8 cellular contexts compared by ENCODE assay signal in the genomic region with DNA sequence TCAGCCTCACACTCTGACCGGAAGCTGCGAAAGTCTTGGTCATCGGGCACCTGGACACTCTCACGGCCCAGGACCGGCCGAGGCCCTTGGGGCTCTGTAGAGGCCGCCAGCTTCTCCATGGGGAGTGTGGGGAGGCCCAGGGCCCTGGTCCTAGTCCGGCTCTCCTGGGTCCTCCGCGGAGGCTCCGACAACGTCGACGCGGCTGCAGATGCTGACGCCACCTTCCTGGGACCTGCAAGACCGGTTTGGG. TPM values are rescaled to one million over a fixed set of nuclear protein-coding genes. Genes with fewer than 3 reads are reported as not detected.
A peak's percentile ranks its signal among the peaks of the same experiment; 100 is the strongest.
DNase-seq lines count a peak whose midpoint lies in the region.

No MANE protein-coding gene starts in this region.

- peaks cover 15% of the 10 kb centered on the region for H3K4me1 Mint-ChIP-seq in activated CD4-positive, alpha-beta memory T cell treated with anti-CD3 and anti-CD28 coated beads, Interleukin-2, amount 10 ng/mL, durations not matched to agents 7 days and 5 days

- CTCF ChIA-PET in activated CD4-positive, alpha-beta memory T cell treated with anti-CD3 and anti-CD28 coated beads, Interleukin-2, amount 10 ng/mL, durations not matched to agents 7 days and 5 days (lab: Charles Lee): interaction anchor here (3.4 kb wide), 1 partner anchor 32 kb away, joined by 12 read pairs; the partner anchor contains the start of gene ATG16L2

- POLR2A ChIA-PET in activated CD4-positive, alpha-beta memory T cell treated with anti-CD3 and anti-CD28 coated beads, Interleukin-2, amount 10 ng/mL, durations not matched to agents 7 days and 5 days (lab: Charles Lee): interaction anchor here (1.2 to 1.5 kb wide), 2 partner anchors 10 to 43 kb away, joined by 3 to 5 read pairs; no protein-coding TSS in a partner anchor

- H3K4me3 Mint-ChIP-seq in activated CD4-positive, alpha-beta memory T cell treated with anti-CD3 and anti-CD28 coated beads, Interleukin-2, amount 10 ng/mL, durations not matched to agents 7 days and 5 days: peak overlapping the region; percentile 64

- H3K27ac Mint-ChIP-seq in activated CD4-positive, alpha-beta memory T cell treated with anti-CD3 and anti-CD28 coated beads, Interleukin-2, amount 10 ng/mL, durations not matched to agents 7 days and 5 days: no peak overlapping the region

- H3K36me3 Mint-ChIP-seq in activated CD4-positive, alpha-beta memory T cell treated with anti-CD3 and anti-CD28 coated beads, Interleukin-2, amount 10 ng/mL, durations not matched to agents 7 days and 5 days (ENCODE audit: low read depth): no peaks in the 10 kb centered on the region

- H3K27me3 ChIP-seq in iPS-20b (ENCODE audit: insufficient read depth, low read length) (peaks cover 23% of the 10 kb centered on the region), stomach smooth muscle (ENCODE audit: control insufficient read depth in 1 of 2, insufficient read depth in 2 of 2, low read length in 2 of 2) (no peaks in the 10 kb centered on the region), MG63 (no peaks in the 10 kb centered on the region)

- H3K9ac ChIP-seq in iPS-20b (ENCODE audit: low read depth, low read length): peak overlapping the region; percentile 24; the same call in 1 of the 2 replicates
- peak overlapping the region; percentile 53 to 60 for H3K9ac ChIP-seq in stomach smooth muscle (ENCODE audit: low read length in 2 of 2)

- no peaks in the 10 kb centered on the region for H3K9me3 ChIP-seq in iPS-20b (ENCODE audit: insufficient read depth, low read depth, low read length)
- H3K9me3 ChIP-seq in stomach smooth muscle (ENCODE audit: control insufficient read depth in 2 of 2, low read length in 2 of 2): no peaks in the 10 kb centered on the region
- no peaks in the 10 kb centered on the region for H3K9me3 ChIP-seq in MG63

- peak overlapping the region; percentile 72 for H3K4me3 ChIP-seq in iPS-20b (ENCODE audit: low read length)
- peak overlapping the region; percentile 43 to 75 for H3K4me3 ChIP-seq in stomach smooth muscle (ENCODE audit: low read length in 2 of 2)
- H3K4me3 ChIP-seq in MG63: no peak overlapping the region

- peaks cover 6% of the 10 kb centered on the region; the same call in 1 of the 2 replicates for H3K4me1 ChIP-seq in iPS-20b (ENCODE audit: insufficient read depth, low read length)
- peaks cover 22% of the 10 kb centered on the region for H3K4me1 ChIP-seq in stomach smooth muscle (ENCODE audit: control insufficient read depth, insufficient read depth, low read length)

- no peaks in the 10 kb centered on the region for H3K9me3 Mint-ChIP-seq in activated CD4-positive, alpha-beta memory T cell treated with anti-CD3 and anti-CD28 coated beads, Interleukin-2, amount 10 ng/mL, durations not matched to agents 7 days and 5 days

- DNase-seq in NCI-H2029 (lab: John Stamatoyannopoulos, UW) (peak; percentile 32), NCI-H2029 treated with DMSO at 0.1 percent for 48 hours (lab: John Stamatoyannopoulos, UW) (no peak), activated gamma-delta T cell (lab: John Stamatoyannopoulos, UW) (no peak), MG63 (no peak), GM03348 (ENCODE audit: low spot score) (no peak)
- DNase-seq in activated CD4-positive, alpha-beta memory T cell treated with anti-CD3 and anti-CD28 coated beads, Interleukin-2, amount 10 ng/mL, durations not matched to agents 7 days and 5 days: no peak

- H3K27ac ChIP-seq in iPS-20b (ENCODE audit: low read length) (no peak overlapping the region), stomach smooth muscle (ENCODE audit: low read length) (no peak overlapping the region)

- H3K36me3 ChIP-seq in iPS-20b (ENCODE audit: insufficient read depth, low read depth, low read length) (no peaks in the 10 kb centered on the region), stomach smooth muscle (ENCODE audit: control insufficient read depth in 2 of 2, insufficient read depth in 2 of 2, low read length in 2 of 2) (no peaks in the 10 kb centered on the region), MG63 (no peaks in the 10 kb centered on the region)

- H3K27me3 Mint-ChIP-seq in activated CD4-positive, alpha-beta memory T cell treated with anti-CD3 and anti-CD28 coated beads, Interleukin-2, amount 10 ng/mL, durations not matched to agents 7 days and 5 days: peaks cover 11% of the 10 kb centered on the region

RNA-seq across cellular contexts. Expression of gene STARD10, which starts 12.9 kb away (rescaled TPM):
- total RNA-seq in activated CD4-positive, alpha-beta memory T cell treated with anti-CD3 and anti-CD28 coated beads, Interleukin-2, amount 10 ng/mL, durations not matched to agents 7 days and 5 days: 10 to 100 TPM; 11.3 to 11.6 TPM
- total RNA-seq in MG63 (2014; rRNA removed; shearing (Covaris generic); ENCODE audit: low replicate concordance): 0.91 and 15.1 TPM in 2 replicates

RNA-seq across cellular contexts. Expression of gene ARAP1, which starts 28.8 kb away (rescaled TPM):
- 100 to 1,000 TPM; 108 to 109 TPM for total RNA-seq in activated CD4-positive, alpha-beta memory T cell treated with anti-CD3 and anti-CD28 coated beads, Interleukin-2, amount 10 ng/mL, durations not matched to agents 7 days and 5 days
- total RNA-seq in MG63 (2014; rRNA removed; shearing (Covaris generic); ENCODE audit: low replicate concordance): 55.6 and 92.4 TPM in 2 replicates

RNA-seq across cellular contexts. Expression of gene ATG16L2, which starts 33.2 kb away (rescaled TPM):
- total RNA-seq in activated CD4-positive, alpha-beta memory T cell treated with anti-CD3 and anti-CD28 coated beads, Interleukin-2, amount 10 ng/mL, durations not matched to agents 7 days and 5 days: 100 to 1,000 TPM; 135 to 137 TPM
- 2.2 and 5.1 TPM in 2 replicates for total RNA-seq in MG63 (2014; rRNA removed; shearing (Covaris generic); ENCODE audit: low replicate concordance)

Comparison
In these comparisons a context has a peak if more than half of its experiments do, and no peak if none do; other contexts are left out.
1. RNA of gene ATG16L2, which starts 33.2 kb away (total RNA-seq): 135 to 137 TPM in activated CD4-positive, alpha-beta memory T cell treated with anti-CD3 and anti-CD28 coated beads, Interleukin-2, amount 10 ng/mL, durations not matched to agents 7 days and 5 days; 2.2 to 5.1 TPM in MG63; every median in the first group is over 10 times any median in the second.